In genomic region chr22:20624161-20624616, GRCh38 we compare ENCODE assay signal across 9 cellular contexts.
DNase-seq lines count a peak whose midpoint lies in the region; ATAC-seq and FAIRE-seq lines count a peak whose summit lies in the region.
"Had no signal": no experiment of that assay in that cellular context is flagged by ENCODE, and none has a peak within 500 bp of the region (broad histone marks: within the 10 kb centered on the region; RNA-seq: fewer than 3 reads in every experiment).

No MANE protein-coding gene starts in this region.

- ATAC-seq in GM19035 (IDR thresholded peaks at IDR 0.05; ENCODE audit: unreplicated experiment) (peak; percentile 67), HG02678 (IDR thresholded peaks at IDR 0.05; ENCODE audit: unreplicated experiment) (peak; percentile 72)

- peak; percentile 41 for DNase-seq in activated CD4-positive, CD25-positive, alpha-beta regulatory T cell treated with anti-CD3 and anti-CD28 coated beads, Interleukin-2, amount 50 U/mL, for 72 hours
- DNase-seq in stimulated activated CD4-positive, alpha-beta T cell treated with anti-CD3 and anti-CD28 coated beads, Interleukin-4, amount 100 ng/mL, for 24 hours, result peak; percentile 52
- DNase-seq in HuH-7 (ENCODE audit: low spot score) (no peak), GM03348 (ENCODE audit: low spot score) (no peak), DMS53 (lab: John Stamatoyannopoulos, UW) (no peak), urothelium cell line (ENCODE audit: low spot score) (no peak)
- DNase-seq: activated effector memory CD4-positive, alpha-beta T cell treated with Interleukin-2 at 50 U/mL for 16 hours had no signal

- no peak for FAIRE-seq in urothelium cell line (lab: Jason Lieb, UNC)

Comparison
In these comparisons a context has a peak if more than half of its experiments do, and no peak if none do; other contexts are left out.
1. DNase-seq: peak in activated CD4-positive, CD25-positive, alpha-beta regulatory T cell treated with anti-CD3 and anti-CD28 coated beads, Interleukin-2, amount 50 U/mL, for 72 hours (single experiment) and stimulated activated CD4-positive, alpha-beta T cell treated with anti-CD3 and anti-CD28 coated beads, Interleukin-4, amount 100 ng/mL, for 24 hours (single experiment); none in HuH-7 (single experiment), GM03348 (single experiment), DMS53 (single experiment) and urothelium cell line (single experiment).